ENCODE assay signal across 1 cellular context in genomic region chr6:131068165-131068564, GRCh38.
TF ChIP-seq lines count a peak whose summit lies in the region.

No MANE protein-coding gene starts in this region.

TF ChIP-seq in H1, 55 proteins besides CTCF, POLR2A, EP300 and RAD21 (continued from another document):
- TF ChIP-seq MAFK (IDR thresholded peaks at IDR 0.05; ENCODE audit: low read depth, low read length) (no peak), GTF2F1 (IDR thresholded peaks at IDR 0.05; ENCODE audit: borderline replicate concordance, low read depth, low read length) (no peak)
